In the genomic region with DNA sequence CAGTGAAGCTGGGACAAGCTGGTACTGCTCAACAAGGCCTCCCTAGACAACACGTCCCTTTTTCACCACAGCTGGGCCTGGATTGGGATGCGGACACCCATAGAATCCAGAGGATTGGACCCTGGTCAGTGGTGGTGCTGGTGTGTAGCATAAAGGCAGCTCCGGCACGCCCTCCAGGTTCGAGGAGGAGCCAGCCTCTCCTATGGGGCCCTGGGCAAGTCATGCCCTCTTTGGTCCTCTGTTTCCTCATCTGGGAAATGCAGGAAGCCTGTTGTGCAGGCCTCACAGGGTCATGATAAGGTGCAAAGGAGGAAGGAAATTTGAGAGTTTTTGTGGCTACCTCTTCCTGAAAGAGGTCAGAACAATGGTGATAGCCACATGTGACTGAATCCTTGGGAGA, we compare ENCODE assay signal across 9 cellular contexts.
"Had no signal": no experiment of that assay in that cellular context is flagged by ENCODE, and none has a peak within 500 bp of the region (broad histone marks: within the 10 kb centered on the region; RNA-seq: fewer than 3 reads in every experiment).

No MANE protein-coding gene starts in this region.

- H3K27ac ChIP-seq: GM23248, HL-60 had no signal

- H3K4me3 ChIP-seq: GM23248, HAP-1 had no signal

- H3K4me1 ChIP-seq: HAP-1 had no signal

- H3K36me3 ChIP-seq: HAP-1 had no signal

- ATAC-seq: HCT116, HepG2 had no signal

- DNase-seq: GM23248, GOT3, H7, HFFc6, KBM-7 had no signal
